ENCODE assay signal across 8 cellular contexts in the genomic region with DNA sequence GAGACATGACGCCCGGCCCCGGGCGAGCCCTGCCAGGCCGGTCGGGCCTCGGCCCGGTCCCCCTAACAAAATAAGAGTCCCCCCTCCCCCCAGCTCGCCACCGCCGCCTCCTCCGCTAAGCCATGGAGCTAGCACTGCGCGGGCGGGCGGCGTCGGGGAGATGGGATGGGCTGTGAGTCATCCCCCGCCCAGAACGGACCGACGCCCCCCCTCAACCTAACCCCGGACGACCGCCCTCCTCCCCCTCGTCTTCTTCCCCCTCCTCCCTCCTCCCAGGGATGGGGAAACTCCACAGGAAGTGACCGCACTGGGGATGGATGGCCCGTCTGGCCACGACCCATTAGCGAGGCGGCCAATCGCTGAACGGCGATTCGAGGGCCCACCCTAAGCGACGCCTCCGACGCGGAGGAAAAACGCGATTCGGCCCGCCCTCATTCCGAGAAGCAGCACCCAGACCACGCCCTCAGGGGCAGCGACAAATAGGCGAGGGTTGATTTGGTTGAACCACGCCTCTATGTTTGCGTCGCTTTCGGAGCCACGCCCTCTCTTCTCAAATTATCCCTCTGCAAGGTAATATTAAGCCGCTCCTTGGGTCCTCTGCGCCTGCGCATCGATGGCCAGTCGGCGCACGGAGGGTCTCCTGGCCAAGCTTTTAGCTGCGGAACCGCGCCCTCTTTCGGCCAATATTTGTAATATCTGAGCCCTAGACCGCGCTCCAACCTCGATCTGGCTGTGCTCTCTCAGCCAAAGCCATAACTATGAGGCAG. TPM values are rescaled to one million over a fixed set of nuclear protein-coding genes. Genes with fewer than 3 reads are reported as not detected.
DNase-seq lines count a peak whose midpoint lies in the region; ATAC-seq, FAIRE-seq and TF ChIP-seq lines count a peak whose summit lies in the region.

A gene with protein sequence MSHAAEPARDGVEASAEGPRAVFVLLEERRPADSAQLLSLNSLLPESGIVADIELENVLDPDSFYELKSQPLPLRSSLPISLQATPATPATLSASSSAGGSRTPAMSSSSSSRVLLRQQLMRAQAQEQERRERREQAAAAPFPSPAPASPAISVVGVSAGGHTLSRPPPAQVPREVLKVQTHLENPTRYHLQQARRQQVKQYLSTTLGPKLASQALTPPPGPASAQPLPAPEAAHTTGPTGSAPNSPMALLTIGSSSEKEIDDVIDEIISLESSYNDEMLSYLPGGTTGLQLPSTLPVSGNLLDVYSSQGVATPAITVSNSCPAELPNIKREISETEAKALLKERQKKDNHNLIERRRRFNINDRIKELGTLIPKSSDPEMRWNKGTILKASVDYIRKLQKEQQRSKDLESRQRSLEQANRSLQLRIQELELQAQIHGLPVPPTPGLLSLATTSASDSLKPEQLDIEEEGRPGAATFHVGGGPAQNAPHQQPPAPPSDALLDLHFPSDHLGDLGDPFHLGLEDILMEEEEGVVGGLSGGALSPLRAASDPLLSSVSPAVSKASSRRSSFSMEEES (minus strand): TSS at position 138 of the 767 bp plus-strand sequence. CDS start 131 bp downstream, at position 7.

- H3K4me1 Mint-ChIP-seq in astrocyte (ENCODE audit: low read depth, unreplicated experiment): peaks cover 11% of the 10 kb centered on the region

- H3K27me3 Mint-ChIP-seq in astrocyte (ENCODE audit: low read depth, unreplicated experiment): no peaks in the 10 kb centered on the region

- TF ChIP-seq POLR2A in vagina (IDR thresholded peaks at IDR 0.05): peak in 1 of 2 donors; percentile 87

- ATAC-seq in GM18502 (IDR thresholded peaks at IDR 0.05; ENCODE audit: poor library complexity, unreplicated experiment) (peak; percentile 86), HG02981 (IDR thresholded peaks at IDR 0.05; ENCODE audit: unreplicated experiment) (peak; percentile 84), right cardiac atrium (peak; percentile 94 to 96)

- WGBS in right cardiac atrium: under 1% methylated on average over 64 of the region's 67 CpGs

- peaks cover 40% of the 10 kb centered on the region for H3K79me2 ChIP-seq in astrocyte (ENCODE audit: insufficient read depth, low read length)

- peak within 1 kb of the TSS; percentile 91 for H3K9ac ChIP-seq in astrocyte (ENCODE audit: low read length)

- H4K20me1 ChIP-seq in astrocyte (ENCODE audit: insufficient read depth, low read length): peaks cover 13% of the 10 kb centered on the region

- H3K27me3 ChIP-seq in astrocyte (ENCODE audit: insufficient read depth, low read length): no peaks in the 10 kb centered on the region
- H3K27me3 ChIP-seq in right cardiac atrium (ENCODE audit: control insufficient read depth, insufficient read depth): no peaks in the 10 kb centered on the region
- H3K27me3 ChIP-seq in vagina: no peaks in the 10 kb centered on the region

- H3K36me3 Mint-ChIP-seq in astrocyte (ENCODE audit: low read depth, unreplicated experiment): peaks cover 4% of the 10 kb centered on the region

- intact Hi-C loops in right cardiac atrium (cut with DNase I) (no loop called here), vagina (cut with DNase I) (loop anchor here (5.0 kb wide), 1 partner anchor 86 kb away; a partner anchor contains a TSS)

- no peaks in the 10 kb centered on the region for H3K9me3 Mint-ChIP-seq in astrocyte (ENCODE audit: unreplicated experiment)

- H3K4me1 ChIP-seq in astrocyte (ENCODE audit: insufficient read depth, low read length) (peaks cover 16% of the 10 kb centered on the region), right cardiac atrium (ENCODE audit: control insufficient read depth, insufficient read depth, low read length) (peaks cover 4% of the 10 kb centered on the region), vagina (peaks cover 20% of the 10 kb centered on the region)

- H2AFZ ChIP-seq in astrocyte (ENCODE audit: low read depth, low read length): peak within 1 kb of the TSS; percentile 84

- FAIRE-seq in astrocyte (lab: Jason Lieb, UNC): peak; percentile 100

- peak within 1 kb of the TSS; percentile 90 for H3K4me2 ChIP-seq in astrocyte (ENCODE audit: low read length)

- DNase-seq in NCI-H2029 (lab: John Stamatoyannopoulos, UW) (peak; percentile 97), T-helper 22 cell (ENCODE audit: low read depth) (peak; percentile 93), astrocyte (ENCODE audit: low read depth) (peak; percentile 95), right cardiac atrium (peak; percentile 98 to 99 (median 99)), putamen (ENCODE audit: low spot score) (peak; percentile 97), vagina (ENCODE audit: extremely low spot score in 2 of 2) (peak in 1 of 2 donors; percentile 99)

- TF ChIP-seq CTCF in astrocyte (IDR thresholded peaks at IDR 0.05; ENCODE audit: insufficient read depth, low read depth, low read length): peak; percentile 38
- TF ChIP-seq CTCF in vagina (IDR thresholded peaks at IDR 0.05): peak; percentile 16 to 54 (median 26)

- peak within 1 kb of the TSS; percentile 88 for H3K27ac ChIP-seq in astrocyte (ENCODE audit: low read depth, low read length)
- peak within 1 kb of the TSS; percentile 100 for H3K27ac ChIP-seq in right cardiac atrium (ENCODE audit: low read length)
- peak within 1 kb of the TSS; percentile 95 for H3K27ac ChIP-seq in vagina

- H3K9me3 ChIP-seq in astrocyte (ENCODE audit: insufficient read depth, low read depth, low read length) (no peaks in the 10 kb centered on the region), right cardiac atrium (ENCODE audit: control insufficient read depth, low read length) (no peaks in the 10 kb centered on the region), vagina (no peaks in the 10 kb centered on the region)

- H3K4me3 ChIP-seq in astrocyte (ENCODE audit: insufficient read depth, low read depth, low read length) (peak within 1 kb of the TSS; percentile 77), right cardiac atrium (ENCODE audit: low read length) (peak within 1 kb of the TSS; percentile 93), vagina (peak within 1 kb of the TSS; percentile 59 to 83)

- peak within 1 kb of the TSS; percentile 97 for H3K4me3 Mint-ChIP-seq in astrocyte (ENCODE audit: unreplicated experiment)

- H3K36me3 ChIP-seq in astrocyte (ENCODE audit: insufficient read depth, low read length): peaks cover 4% of the 10 kb centered on the region
- H3K36me3 ChIP-seq in vagina: peaks cover 0 to 8% of the 10 kb centered on the region in 2 donors

- peak within 1 kb of the TSS; percentile 97 for H3K27ac Mint-ChIP-seq in astrocyte (ENCODE audit: unreplicated experiment)

RNA-seq across cellular contexts. Expression of the gene that starts here (rescaled TPM):
- 46.5 and 53.4 TPM in 2 replicates for total RNA-seq in astrocyte
- 10 to 100 TPM; 26.4 to 37.8 (median 28.3) TPM for total RNA-seq in right cardiac atrium
- polyA plus RNA-seq in right cardiac atrium: 21.4 TPM
- total RNA-seq in vagina: 87.4 TPM
